In the genomic region with DNA sequence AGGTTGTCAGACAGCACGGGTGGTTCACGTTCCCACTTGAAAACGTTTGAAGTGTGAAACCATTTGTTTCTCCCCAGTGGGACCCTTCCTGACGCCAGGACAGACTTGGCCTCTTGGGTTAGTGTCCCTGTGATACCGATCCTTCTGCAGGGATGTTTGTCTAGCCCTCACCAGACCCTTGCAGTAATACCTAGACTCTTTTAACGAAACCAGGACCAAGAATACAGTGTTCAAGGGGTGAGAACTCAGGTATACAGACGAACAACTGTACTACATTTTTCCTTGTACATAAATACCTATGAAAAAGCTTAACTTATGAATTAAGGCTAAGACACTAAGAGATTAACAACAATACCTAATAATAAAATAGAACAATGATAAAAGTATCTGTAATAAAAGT, we compare ENCODE assay signal across 9 cellular contexts.
A peak's percentile ranks its signal among the peaks of the same experiment; 100 is the strongest.
DNase-seq lines count a peak whose midpoint lies in the region; ATAC-seq and TF ChIP-seq lines count a peak whose summit lies in the region.
"Had no signal": no experiment of that assay in that cellular context is flagged by ENCODE, and none has a peak within 500 bp of the region (broad histone marks: within the 10 kb centered on the region; RNA-seq: fewer than 3 reads in every experiment).

No MANE protein-coding gene starts in this region.

- WGBS in spleen, 5 donors = 32 to 54% (median 36%) methylated on average over 7 of the region's 7 CpGs

- H3K27ac Mint-ChIP-seq in activated naive CD8-positive, alpha-beta T cell treated with anti-CD3 and anti-CD28 coated beads for 36 hours = peak overlapping the region; percentile 50

- peaks cover 0 to 18% (median 0%) of the 10 kb centered on the region in 7 donors for H3K27me3 ChIP-seq in spleen (replicated peaks in 1 of 7)

- H3K36me3 Mint-ChIP-seq in activated naive CD8-positive, alpha-beta T cell treated with anti-CD3 and anti-CD28 coated beads for 36 hours = no peaks in the 10 kb centered on the region

- peak overlapping the region; percentile 24 for H3K4me3 Mint-ChIP-seq in activated naive CD8-positive, alpha-beta T cell treated with anti-CD3 and anti-CD28 coated beads for 36 hours
- H3K4me3 Mint-ChIP-seq: neural crest cell had no signal

- H3K36me3 ChIP-seq in spleen = no peaks in the 10 kb centered on the region

- no peak for TF ChIP-seq POLR2A in spleen (IDR thresholded peaks at IDR 0.05)

- no peak for DNase-seq in activated naive CD8-positive, alpha-beta T cell treated with anti-CD3 and anti-CD28 coated beads for 36 hours
- DNase-seq in HPDE6-E6E7 (ENCODE audit: extremely low spot score) (no peak), caudate nucleus (lab: John Stamatoyannopoulos, UW) (no peak), spleen (no peak), NCI-H2227 treated with DMSO at 0.1 percent for 48 hours (lab: John Stamatoyannopoulos, UW) (no peak)

- no peaks in the 10 kb centered on the region for H3K9me3 ChIP-seq in spleen

- TF ChIP-seq CTCF in spleen (IDR thresholded peaks at IDR 0.05 in 8 of 11, conservative IDR thresholded peaks at IDR 0.05 in 3 of 11) = no peak

- peaks cover 48% of the 10 kb centered on the region for H3K27me3 Mint-ChIP-seq in activated naive CD8-positive, alpha-beta T cell treated with anti-CD3 and anti-CD28 coated beads for 36 hours

- H3K27ac ChIP-seq in caudate nucleus (ENCODE audit: low read depth, low read length) (no peak overlapping the region), spleen (peak overlapping the region in 1 of 8 donors; percentile 48)

- ATAC-seq in GM18498 (IDR thresholded peaks at IDR 0.05; ENCODE audit: unreplicated experiment) (peak; percentile 61), GM19467 (IDR thresholded peaks at IDR 0.05; ENCODE audit: unreplicated experiment) (peak; percentile 33), HG03095 (IDR thresholded peaks at IDR 0.05; ENCODE audit: unreplicated experiment) (peak; percentile 35)

- peaks cover 36% of the 10 kb centered on the region for H3K4me1 Mint-ChIP-seq in activated naive CD8-positive, alpha-beta T cell treated with anti-CD3 and anti-CD28 coated beads for 36 hours

- peaks cover 0 to 30% (median 8%) of the 10 kb centered on the region in 6 donors for H3K4me1 ChIP-seq in spleen

- no peaks in the 10 kb centered on the region for H3K9me3 Mint-ChIP-seq in activated naive CD8-positive, alpha-beta T cell treated with anti-CD3 and anti-CD28 coated beads for 36 hours

- intact Hi-C loops in spleen (cut with DNase I; ENCODE audit: low total_unique reads) = no loop called here

- H3K4me3 ChIP-seq in spleen = peak overlapping the region in 1 of 8 donors; percentile 43
